27 cellular contexts compared by ENCODE assay signal in the genomic region with DNA sequence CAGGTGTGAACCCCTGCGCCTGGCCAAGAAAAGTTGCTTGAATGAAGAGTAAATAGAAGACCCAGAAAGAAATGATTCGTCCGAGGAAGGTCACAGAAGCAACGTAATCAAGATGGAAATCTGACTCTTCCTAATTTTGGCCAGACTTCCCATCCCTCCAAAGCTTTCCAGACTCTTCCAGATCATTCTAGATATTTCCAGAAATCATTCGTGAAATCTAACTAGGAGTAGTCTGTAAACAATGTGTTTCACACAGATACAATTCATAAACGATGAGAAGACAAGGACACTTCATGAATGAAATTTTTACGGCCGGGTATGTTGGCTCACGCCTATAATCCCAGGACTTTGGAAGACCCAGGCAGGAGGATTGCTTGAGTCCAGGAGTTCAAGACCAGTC. TPM values are rescaled to one million over a fixed set of nuclear protein-coding genes. Genes with fewer than 3 reads are reported as not detected.
DNase-seq lines count a peak whose midpoint lies in the region; ATAC-seq, FAIRE-seq and TF ChIP-seq lines count a peak whose summit lies in the region.
"Had no signal": no experiment of that assay in that cellular context is flagged by ENCODE, and none has a peak within 500 bp of the region (broad histone marks: within the 10 kb centered on the region; RNA-seq: fewer than 3 reads in every experiment).

No MANE protein-coding gene starts in this region.

- no peaks in the 10 kb centered on the region for H4K20me1 ChIP-seq in astrocyte (ENCODE audit: insufficient read depth, low read length)
- H4K20me1 ChIP-seq in osteoblast (ENCODE audit: insufficient read depth, low read length), result no peaks in the 10 kb centered on the region
- H4K20me1 ChIP-seq: BLaER1 had no signal

- H3K9me3 ChIP-seq in astrocyte (ENCODE audit: insufficient read depth, low read depth, low read length) (no peaks in the 10 kb centered on the region), osteoblast (ENCODE audit: low read depth, low read length) (no peaks in the 10 kb centered on the region)
- H3K9me3 ChIP-seq: BE2C, BLaER1 had no signal

- peaks cover 3% of the 10 kb centered on the region for H3K4me1 Mint-ChIP-seq in astrocyte (ENCODE audit: low read depth, unreplicated experiment)

- no peaks in the 10 kb centered on the region for H3K27me3 Mint-ChIP-seq in astrocyte (ENCODE audit: low read depth, unreplicated experiment)
- H3K27me3 Mint-ChIP-seq: CD4-positive, alpha-beta memory T cell; CD4-positive, CD25-positive, alpha-beta regulatory T cell had no signal

- no peaks in the 10 kb centered on the region for H3K36me3 Mint-ChIP-seq in astrocyte (ENCODE audit: low read depth, unreplicated experiment)
- H3K36me3 Mint-ChIP-seq: CD14-positive monocyte; CD4-positive, alpha-beta memory T cell; CD4-positive, CD25-positive, alpha-beta regulatory T cell had no signal

- no peak for FAIRE-seq in astrocyte (lab: Jason Lieb, UNC)
- FAIRE-seq: A204.1, GM12878, GM12892, GM18507, GM19239 had no signal

- peaks cover 3% of the 10 kb centered on the region for H3K4me1 ChIP-seq in astrocyte (ENCODE audit: insufficient read depth, low read length)
- H3K4me1 ChIP-seq in osteoblast (ENCODE audit: insufficient read depth, low read length), result peaks cover 10% of the 10 kb centered on the region
- H3K4me1 ChIP-seq: BE2C had no signal

- no peak overlapping the region for H3K9ac ChIP-seq in astrocyte (ENCODE audit: low read length)
- H3K9ac ChIP-seq: BLaER1 had no signal

- no peak overlapping the region for H3K27ac ChIP-seq in astrocyte (ENCODE audit: low read depth, low read length)
- no peak overlapping the region for H3K27ac ChIP-seq in osteoblast (ENCODE audit: low read depth, low read length)
- H3K27ac ChIP-seq in caudate nucleus (ENCODE audit: low read depth, low read length), result no peak overlapping the region
- H3K27ac ChIP-seq: BLaER1 had no signal

- DNase-seq in H7 (peak; percentile 5), astrocyte (ENCODE audit: low read depth) (no peak), osteoblast (ENCODE audit: insufficient read length, low spot score, missing footprints) (peak; percentile 62), caudate nucleus (lab: John Stamatoyannopoulos, UW) (no peak)
- DNase-seq: 8988T; ACHN; BE2C; C1 segment of cervical spinal cord; CD4-positive, alpha-beta memory T cell; CD4-positive, CD25-positive, alpha-beta regulatory T cell; CD8-positive, alpha-beta memory T cell; COR-L47; DMS 273 treated with DMSO at 0.1 percent for 48 hours; DMS153; DMS53; DMS79; DND-41; EL; GDM1 had no signal

- no peak overlapping the region for H2AFZ ChIP-seq in astrocyte (ENCODE audit: low read depth, low read length)
- no peak overlapping the region for H2AFZ ChIP-seq in osteoblast (ENCODE audit: low read length)

- no peak overlapping the region for H3K4me3 ChIP-seq in H7 (ENCODE audit: insufficient read depth, low read depth, low read length)
- no peak overlapping the region for H3K4me3 ChIP-seq in astrocyte (ENCODE audit: insufficient read depth, low read depth, low read length)
- H3K4me3 ChIP-seq in osteoblast (ENCODE audit: insufficient read depth, low read length), result no peak overlapping the region
- H3K4me3 ChIP-seq: BLaER1, GM12878 had no signal

- no peak for TF ChIP-seq CTCF in astrocyte (IDR thresholded peaks at IDR 0.05; ENCODE audit: insufficient read depth, low read depth, low read length)
- TF ChIP-seq CTCF in osteoblast (IDR thresholded peaks at IDR 0.05; ENCODE audit: extremely low read depth, low read depth, low read length), result no peak

- ATAC-seq in GM21360 (IDR thresholded peaks at IDR 0.05; ENCODE audit: unreplicated experiment), result no peak
- ATAC-seq: GM12878 had no signal

- H3K4me2 ChIP-seq in astrocyte (ENCODE audit: low read length), result no peak overlapping the region
- H3K4me2 ChIP-seq in osteoblast (ENCODE audit: insufficient read depth, low read length), result no peak overlapping the region
- H3K4me2 ChIP-seq: BLaER1 had no signal

- H3K4me3 Mint-ChIP-seq in astrocyte (ENCODE audit: unreplicated experiment), result no peak overlapping the region
- H3K4me3 Mint-ChIP-seq: CD14-positive monocyte; CD4-positive, alpha-beta memory T cell; CD4-positive, CD25-positive, alpha-beta regulatory T cell; CD8-positive, alpha-beta memory T cell had no signal

- H3K27me3 ChIP-seq in H7 (ENCODE audit: control insufficient read depth, insufficient read depth, low read length), result no peaks in the 10 kb centered on the region
- no peaks in the 10 kb centered on the region for H3K27me3 ChIP-seq in astrocyte (ENCODE audit: insufficient read depth, low read length)
- H3K27me3 ChIP-seq in osteoblast (ENCODE audit: insufficient read depth, low read length), result no peaks in the 10 kb centered on the region
- H3K27me3 ChIP-seq: BE2C, BLaER1 had no signal

- H3K79me2 ChIP-seq in astrocyte (ENCODE audit: insufficient read depth, low read length), result no peaks in the 10 kb centered on the region
- no peaks in the 10 kb centered on the region for H3K79me2 ChIP-seq in osteoblast (ENCODE audit: insufficient read depth, low read length)

- H3K9me3 Mint-ChIP-seq in astrocyte (ENCODE audit: unreplicated experiment), result no peaks in the 10 kb centered on the region
- H3K9me3 Mint-ChIP-seq: CD14-positive monocyte; CD4-positive, alpha-beta memory T cell; CD4-positive, CD25-positive, alpha-beta regulatory T cell; CD8-positive, alpha-beta memory T cell had no signal

- peak overlapping the region; percentile 30 for H3K27ac Mint-ChIP-seq in astrocyte (ENCODE audit: unreplicated experiment)
- H3K27ac Mint-ChIP-seq: CD14-positive monocyte; CD4-positive, alpha-beta memory T cell; CD4-positive, CD25-positive, alpha-beta regulatory T cell had no signal

- H3K36me3 ChIP-seq in H7 (replicated peaks; ENCODE audit: control insufficient read depth, insufficient read depth, low read length) (no peaks in the 10 kb centered on the region), astrocyte (ENCODE audit: insufficient read depth, low read length) (no peaks in the 10 kb centered on the region), osteoblast (ENCODE audit: insufficient read depth, low read length) (no peaks in the 10 kb centered on the region)
- H3K36me3 ChIP-seq: BE2C had no signal

RNA-seq across cellular contexts. Expression of a gene that starts 9.3 kb away (rescaled TPM):
- 144 and 158 TPM in 2 replicates for total RNA-seq in H7 (2014; rRNA removed; shearing (Covaris generic))
- total RNA-seq in astrocyte (120 and 153 TPM in 2 replicates), osteoblast (313 and 326 TPM in 2 replicates)

Comparison
In these comparisons a context has a peak if more than half of its experiments do, and no peak if none do; other contexts are left out.
1. DNase-seq: peak in H7 (single experiment) and osteoblast (single experiment); none in astrocyte (single experiment) and caudate nucleus (0 of 61).